10 cellular contexts compared by ENCODE assay signal in genomic region chr6:108002365-108003221, GRCh38. TPM values are rescaled to one million over a fixed set of nuclear protein-coding genes. Genes with fewer than 3 reads are reported as not detected.
A peak's percentile ranks its signal among the peaks of the same experiment; 100 is the strongest.
DNase-seq lines count a peak whose midpoint lies in the region; ATAC-seq and TF ChIP-seq lines count a peak whose summit lies in the region.
"Had no signal": no experiment of that assay in that cellular context is flagged by ENCODE, and none has a peak within 500 bp of the region (broad histone marks: within the 10 kb centered on the region; RNA-seq: fewer than 3 reads in every experiment).

No MANE protein-coding gene starts in this region.

- peak overlapping the region; percentile 42 for H3K27ac Mint-ChIP-seq in chondrocyte (ENCODE audit: unreplicated experiment)
- H3K27ac Mint-ChIP-seq in activated CD4-positive, alpha-beta T cell treated with anti-CD3 and anti-CD28 coated beads, Interleukin-2, amount 10 ng/mL, durations not matched to agents 24 days and 14 days, result no peak overlapping the region
- H3K27ac Mint-ChIP-seq in CD4-positive, alpha-beta T cell, result no peak overlapping the region
- H3K27ac Mint-ChIP-seq: memory B cell had no signal

- no peak overlapping the region for H3K27ac ChIP-seq in CD4-positive, alpha-beta T cell (ENCODE audit: low read depth, low read length)
- H3K27ac ChIP-seq: C4-2B had no signal

- POLR2A ChIA-PET in CD4-positive, alpha-beta T cell (lab: Charles Lee), result no interaction called here

- no peak for TF ChIP-seq CTCF in chondrocyte (IDR thresholded peaks at IDR 0.05)
- no peak for TF ChIP-seq CTCF in CD4-positive, alpha-beta T cell (IDR thresholded peaks at IDR 0.05)

- intact Hi-C loops in activated CD4-positive, alpha-beta T cell treated with anti-CD3 and anti-CD28 coated beads, Interleukin-2, amount 10 ng/mL, durations not matched to agents 24 days and 14 days (cut with micrococcal nuclease), result no loop called here
- intact Hi-C loops in CD4-positive, alpha-beta T cell (cut with DNase I, micrococcal nuclease), result no loop called here

- H3K27me3 ChIP-seq in CD4-positive, alpha-beta T cell (ENCODE audit: control insufficient read depth, insufficient read depth, low read length), result no peaks in the 10 kb centered on the region

- H3K4me3 Mint-ChIP-seq in chondrocyte (ENCODE audit: unreplicated experiment), result peak overlapping the region; percentile 11
- no peak overlapping the region for H3K4me3 Mint-ChIP-seq in activated CD4-positive, alpha-beta T cell treated with anti-CD3 and anti-CD28 coated beads, Interleukin-2, amount 10 ng/mL, durations not matched to agents 24 days and 14 days
- H3K4me3 Mint-ChIP-seq in CD4-positive, alpha-beta T cell, result no peak overlapping the region
- H3K4me3 Mint-ChIP-seq: memory B cell had no signal

- CTCF ChIA-PET in CD4-positive, alpha-beta T cell (lab: Charles Lee), result no interaction called here

- H3K9me3 ChIP-seq in CD4-positive, alpha-beta T cell (ENCODE audit: control insufficient read depth, low read length), result no peaks in the 10 kb centered on the region

- DNase-seq in AG20443 (ENCODE audit: low spot score) (peak; percentile 52), NCI-H2107 (lab: John Stamatoyannopoulos, UW) (peak; percentile 6), chondrocyte (ENCODE audit: low spot score) (no peak), lung microvascular endothelial cell (ENCODE audit: low read depth in 2 of 2) (peak; percentile 17 to 20), NCI-H187 (lab: John Stamatoyannopoulos, UW) (no peak)
- DNase-seq in activated CD4-positive, alpha-beta T cell treated with anti-CD3 and anti-CD28 coated beads, Interleukin-2, amount 10 ng/mL, durations not matched to agents 24 days and 14 days, result no peak
- no peak for DNase-seq in CD4-positive, alpha-beta T cell

- no peaks in the 10 kb centered on the region for H3K36me3 Mint-ChIP-seq in chondrocyte (ENCODE audit: low read depth)
- H3K36me3 Mint-ChIP-seq in activated CD4-positive, alpha-beta T cell treated with anti-CD3 and anti-CD28 coated beads, Interleukin-2, amount 10 ng/mL, durations not matched to agents 24 days and 14 days (ENCODE audit: low read depth), result no peaks in the 10 kb centered on the region
- H3K36me3 Mint-ChIP-seq in CD4-positive, alpha-beta T cell (ENCODE audit: low read depth), result no peaks in the 10 kb centered on the region
- H3K36me3 Mint-ChIP-seq: memory B cell had no signal

- peaks cover 17% of the 10 kb centered on the region for H3K4me1 Mint-ChIP-seq in chondrocyte (ENCODE audit: low read depth)
- H3K4me1 Mint-ChIP-seq in activated CD4-positive, alpha-beta T cell treated with anti-CD3 and anti-CD28 coated beads, Interleukin-2, amount 10 ng/mL, durations not matched to agents 24 days and 14 days, result no peaks in the 10 kb centered on the region
- no peaks in the 10 kb centered on the region for H3K4me1 Mint-ChIP-seq in CD4-positive, alpha-beta T cell (ENCODE audit: low read depth)
- H3K4me1 Mint-ChIP-seq: memory B cell had no signal

- no peak for ATAC-seq in GM18520 (IDR thresholded peaks at IDR 0.05; ENCODE audit: unreplicated experiment)
- no peak for ATAC-seq in CD4-positive, alpha-beta T cell (ENCODE audit: poor library complexity)

- no peaks in the 10 kb centered on the region for H3K9me3 Mint-ChIP-seq in chondrocyte (ENCODE audit: low read depth)
- no peaks in the 10 kb centered on the region for H3K9me3 Mint-ChIP-seq in activated CD4-positive, alpha-beta T cell treated with anti-CD3 and anti-CD28 coated beads, Interleukin-2, amount 10 ng/mL, durations not matched to agents 24 days and 14 days
- no peaks in the 10 kb centered on the region for H3K9me3 Mint-ChIP-seq in CD4-positive, alpha-beta T cell
- H3K9me3 Mint-ChIP-seq: memory B cell had no signal

- H3K27me3 Mint-ChIP-seq in chondrocyte (ENCODE audit: low read depth), result no peaks in the 10 kb centered on the region
- H3K27me3 Mint-ChIP-seq in activated CD4-positive, alpha-beta T cell treated with anti-CD3 and anti-CD28 coated beads, Interleukin-2, amount 10 ng/mL, durations not matched to agents 24 days and 14 days, result peaks cover 12% of the 10 kb centered on the region
- H3K27me3 Mint-ChIP-seq in CD4-positive, alpha-beta T cell, result peaks cover 2% of the 10 kb centered on the region

RNA-seq across cellular contexts. Expression of gene SEC63, which starts 44.6 kb away (rescaled TPM):
- total RNA-seq in chondrocyte, result 155 to 166 TPM (median 160 TPM) in 3 replicates
- total RNA-seq in lung microvascular endothelial cell, result 11.8 and 13.7 TPM in 2 replicates
- total RNA-seq in activated CD4-positive, alpha-beta T cell treated with anti-CD3 and anti-CD28 coated beads, Interleukin-2, amount 10 ng/mL, durations not matched to agents 24 days and 14 days, result 91.8 and 94.4 TPM in 2 replicates
- 10 to 100 TPM; 80.3 to 86.7 TPM for total RNA-seq in CD4-positive, alpha-beta T cell

Comparison
In these comparisons a context has a peak if more than half of its experiments do, and no peak if none do; other contexts are left out.
1. DNase-seq: peak in AG20443 (single experiment), NCI-H2107 (single experiment) and lung microvascular endothelial cell (2 of 2); none in chondrocyte (single experiment), activated CD4-positive, alpha-beta T cell treated with anti-CD3 and anti-CD28 coated beads, Interleukin-2, amount 10 ng/mL, durations not matched to agents 24 days and 14 days (single experiment), NCI-H187 (0 of 2) and CD4-positive, alpha-beta T cell (0 of 10).